In the genomic region with DNA sequence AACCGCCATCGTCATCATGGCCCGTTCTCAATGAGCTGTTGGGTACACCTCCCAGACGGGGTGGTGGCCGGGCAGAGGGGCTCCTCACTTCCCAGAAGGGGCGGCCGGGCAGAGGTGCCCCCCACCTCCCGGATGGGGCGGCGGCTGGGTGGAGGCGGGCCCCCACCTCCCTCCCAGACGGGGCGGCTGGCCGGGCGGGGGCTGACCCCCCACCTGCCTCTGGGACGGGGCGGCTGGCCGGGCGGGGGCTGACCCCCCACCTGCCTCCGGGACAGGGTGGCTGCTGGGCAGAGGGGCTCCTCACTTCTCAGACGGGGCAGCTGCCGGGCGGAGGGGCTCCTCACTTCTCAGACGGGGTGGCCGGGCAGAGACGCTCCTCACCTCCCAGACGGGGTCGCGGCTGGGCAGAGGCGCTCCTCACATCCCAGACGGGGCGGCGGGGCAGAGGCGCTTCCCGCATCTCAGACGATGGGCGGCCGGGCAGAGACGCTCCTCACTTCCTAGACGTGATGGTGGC, we compare ENCODE assay signal across 9 cellular contexts. TPM values are rescaled to one million over a fixed set of nuclear protein-coding genes. Genes with fewer than 3 reads are reported as not detected.
"Had no signal": no experiment of that assay in that cellular context is flagged by ENCODE, and none has a peak within 500 bp of the region (broad histone marks: within the 10 kb centered on the region; RNA-seq: fewer than 3 reads in every experiment).

No MANE protein-coding gene starts in this region.

RNA-seq across cellular contexts. Expression of a gene that starts 29.2 kb away (rescaled TPM):
- total RNA-seq: activated naive CD4-positive, alpha-beta T cell treated with anti-CD3 and anti-CD28 coated beads for 36 hours; activated T-cell treated with anti-CD3 and anti-CD28 coated beads, Interleukin-2, amount 50 U/mL, for 4 hours; ascending aorta; astrocyte; cardiac septum; cerebellum; chondrocyte had no signal
- polyA plus RNA-seq: aorta, cardiac muscle cell had no signal
